1 cellular context compared by ENCODE assay signal in genomic region chr13:110265682-110266430, GRCh38.
A peak's percentile ranks its signal among the peaks of the same experiment; 100 is the strongest.
TF ChIP-seq lines count a peak whose summit lies in the region.

No MANE protein-coding gene starts in this region.

TF ChIP-seq in WTC11, 78 proteins besides CTCF, POLR2A, EP300 and RAD21:
- TF ChIP-seq, protein P1, sequence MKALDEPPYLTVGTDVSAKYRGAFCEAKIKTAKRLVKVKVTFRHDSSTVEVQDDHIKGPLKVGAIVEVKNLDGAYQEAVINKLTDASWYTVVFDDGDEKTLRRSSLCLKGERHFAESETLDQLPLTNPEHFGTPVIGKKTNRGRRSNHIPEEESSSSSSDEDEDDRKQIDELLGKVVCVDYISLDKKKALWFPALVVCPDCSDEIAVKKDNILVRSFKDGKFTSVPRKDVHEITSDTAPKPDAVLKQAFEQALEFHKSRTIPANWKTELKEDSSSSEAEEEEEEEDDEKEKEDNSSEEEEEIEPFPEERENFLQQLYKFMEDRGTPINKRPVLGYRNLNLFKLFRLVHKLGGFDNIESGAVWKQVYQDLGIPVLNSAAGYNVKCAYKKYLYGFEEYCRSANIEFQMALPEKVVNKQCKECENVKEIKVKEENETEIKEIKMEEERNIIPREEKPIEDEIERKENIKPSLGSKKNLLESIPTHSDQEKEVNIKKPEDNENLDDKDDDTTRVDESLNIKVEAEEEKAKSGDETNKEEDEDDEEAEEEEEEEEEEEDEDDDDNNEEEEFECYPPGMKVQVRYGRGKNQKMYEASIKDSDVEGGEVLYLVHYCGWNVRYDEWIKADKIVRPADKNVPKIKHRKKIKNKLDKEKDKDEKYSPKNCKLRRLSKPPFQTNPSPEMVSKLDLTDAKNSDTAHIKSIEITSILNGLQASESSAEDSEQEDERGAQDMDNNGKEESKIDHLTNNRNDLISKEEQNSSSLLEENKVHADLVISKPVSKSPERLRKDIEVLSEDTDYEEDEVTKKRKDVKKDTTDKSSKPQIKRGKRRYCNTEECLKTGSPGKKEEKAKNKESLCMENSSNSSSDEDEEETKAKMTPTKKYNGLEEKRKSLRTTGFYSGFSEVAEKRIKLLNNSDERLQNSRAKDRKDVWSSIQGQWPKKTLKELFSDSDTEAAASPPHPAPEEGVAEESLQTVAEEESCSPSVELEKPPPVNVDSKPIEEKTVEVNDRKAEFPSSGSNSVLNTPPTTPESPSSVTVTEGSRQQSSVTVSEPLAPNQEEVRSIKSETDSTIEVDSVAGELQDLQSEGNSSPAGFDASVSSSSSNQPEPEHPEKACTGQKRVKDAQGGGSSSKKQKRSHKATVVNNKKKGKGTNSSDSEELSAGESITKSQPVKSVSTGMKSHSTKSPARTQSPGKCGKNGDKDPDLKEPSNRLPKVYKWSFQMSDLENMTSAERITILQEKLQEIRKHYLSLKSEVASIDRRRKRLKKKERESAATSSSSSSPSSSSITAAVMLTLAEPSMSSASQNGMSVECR (CRISPR knock-in tag; IDR thresholded peaks at IDR 0.05; ENCODE audit: borderline replicate concordance): no peak
- TF ChIP-seq ATF6 (CRISPR knock-in tag; IDR thresholded peaks at IDR 0.05) (no peak), TEAD1 (CRISPR knock-in tag; IDR thresholded peaks at IDR 0.05) (0 out of 2 replicates have a peak, but pooled peaks have one; percentile 24), NFE2L1 (CRISPR knock-in tag; IDR thresholded peaks at IDR 0.05) (no peak), CREB1 (CRISPR knock-in tag; IDR thresholded peaks at IDR 0.05) (no peak)
- TF ChIP-seq, protein P2, sequence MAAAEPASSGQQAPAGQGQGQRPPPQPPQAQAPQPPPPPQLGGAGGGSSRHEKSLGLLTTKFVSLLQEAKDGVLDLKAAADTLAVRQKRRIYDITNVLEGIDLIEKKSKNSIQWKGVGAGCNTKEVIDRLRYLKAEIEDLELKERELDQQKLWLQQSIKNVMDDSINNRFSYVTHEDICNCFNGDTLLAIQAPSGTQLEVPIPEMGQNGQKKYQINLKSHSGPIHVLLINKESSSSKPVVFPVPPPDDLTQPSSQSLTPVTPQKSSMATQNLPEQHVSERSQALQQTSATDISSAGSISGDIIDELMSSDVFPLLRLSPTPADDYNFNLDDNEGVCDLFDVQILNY (CRISPR knock-in tag; IDR thresholded peaks at IDR 0.05): no peak
